Comparison of ENCODE assay signal across 11 cellular contexts in the genomic region with DNA sequence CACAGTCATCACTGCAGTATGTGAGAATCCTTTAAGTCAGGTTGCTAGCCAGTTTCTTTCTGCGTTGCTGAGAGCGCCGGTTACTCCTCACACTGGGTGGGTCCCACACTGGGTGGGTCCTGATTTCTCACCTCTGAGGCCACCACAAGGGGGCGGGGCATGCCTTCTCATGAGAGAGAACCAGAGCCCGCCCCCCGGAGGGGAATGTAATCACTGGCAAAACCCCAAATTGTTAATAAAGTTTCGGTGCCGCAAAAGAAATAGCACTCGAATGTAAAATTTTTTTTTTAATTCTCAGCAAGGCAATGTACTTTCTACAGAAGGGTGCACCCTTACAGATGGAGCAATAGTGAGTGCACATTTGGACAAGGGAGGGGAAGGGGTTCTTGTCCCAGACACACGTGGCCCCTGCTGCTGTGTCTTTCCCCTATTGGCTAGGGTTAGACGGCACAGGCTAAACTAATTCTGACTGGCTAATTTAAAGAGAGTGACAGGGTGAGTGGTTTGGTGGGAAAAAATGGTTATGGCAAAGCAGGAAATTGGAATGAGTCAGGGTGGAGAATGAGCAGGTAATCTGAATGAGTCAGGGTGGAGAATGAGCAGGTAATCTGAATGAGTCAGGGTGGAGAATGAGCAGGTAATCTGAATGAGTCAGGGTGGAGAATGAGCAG. TPM values are rescaled to one million over a fixed set of nuclear protein-coding genes. Genes with fewer than 3 reads are reported as not detected.
A peak's percentile ranks its signal among the peaks of the same experiment; 100 is the strongest.
DNase-seq lines count a peak whose midpoint lies in the region; ATAC-seq, FAIRE-seq and TF ChIP-seq lines count a peak whose summit lies in the region.
"Not testable (repeated sequence)": the region's sequence is repeated elsewhere in the genome, so short reads cannot be mapped to it uniquely, and the experiment has no call there.
"Had no signal": no experiment of that assay in that cellular context is flagged by ENCODE, and none has a peak within 500 bp of the region (broad histone marks: within the 10 kb centered on the region; RNA-seq: fewer than 3 reads in every experiment).

No MANE protein-coding gene starts in this region.

- TF ChIP-seq POLR2A in H1 (IDR thresholded peaks at IDR 0.05; ENCODE audit: control extremely low read depth in 1 of 2, low read depth in 2 of 2, low read length in 2 of 2) = peak in 1 of 2 experiments; percentile 36; a peak in 1 of 3 replicates

- H4K5ac ChIP-seq in H1 (ENCODE audit: insufficient read length, low read depth, low read length) = peak overlapping the region; percentile 5

- not testable (repeated sequence) for H3K9me3 ChIP-seq in OCI-LY1 (ENCODE audit: low read length); H1 (ENCODE audit: insufficient read depth in 2 of 2, low read depth in 1 of 2, low read length in 1 of 2)

- not testable (repeated sequence) for H4K8ac ChIP-seq in H1 (ENCODE audit: extremely low read depth, insufficient read depth, low read length)

- H3K36me3 Mint-ChIP-seq in GM23338 (ENCODE audit: low read depth) = peaks cover 29% of the 10 kb centered on the region; the same call in 2 of the 3 replicates
- not testable (repeated sequence) for H3K36me3 Mint-ChIP-seq in activated CD8-positive, alpha-beta T cell treated with anti-CD3 and anti-CD28 coated beads for 36 hours (ENCODE audit: low read depth)

- peak overlapping the region; percentile 87; the same call in 1 of the 2 replicates for H2BK5ac ChIP-seq in H1 (ENCODE audit: low read depth, low read length)

- peak overlapping the region; percentile 82; the same call in 1 of the 2 replicates for H2AK5ac ChIP-seq in H1 (ENCODE audit: low read depth, low read length)

- H3K9me3 Mint-ChIP-seq in GM23338 = peaks cover 27% of the 10 kb centered on the region
- H3K9me3 Mint-ChIP-seq in activated CD8-positive, alpha-beta T cell treated with anti-CD3 and anti-CD28 coated beads for 36 hours = not testable (repeated sequence)

- 0 out of 2 replicates have a peak overlapping the region, but pooled peaks have one; percentile 20 for H3K4me3 ChIP-seq in GM23338
- not testable (repeated sequence) for H3K4me3 ChIP-seq in Jurkat, Clone E6-1 (ENCODE audit: low read length); OCI-LY1 (ENCODE audit: low read depth, low read length, poor library complexity, severe bottlenecking)
- H3K4me3 ChIP-seq in H1 (ENCODE audit: extremely low read depth in 1 of 4, insufficient read depth in 2 of 4, low read depth in 3 of 4, low read length in 4 of 4) = peak overlapping the region; percentile 76 to 89 (median 85); a peak in 7 of 8 replicates

- H2BK20ac ChIP-seq in H1 (ENCODE audit: low read length) = not testable (repeated sequence)

- TF ChIP-seq CTCF in GM23338 (conservative IDR thresholded peaks at IDR 0.05; ENCODE audit: low read depth in 2 of 2) (peak; percentile 51 to 57), OCI-LY1 (IDR thresholded peaks at IDR 0.05; ENCODE audit: low read length) (peak; percentile 21), H1 (IDR thresholded peaks at IDR 0.05; ENCODE audit: control extremely low read depth in 1 of 3, insufficient read depth in 1 of 3, low read depth in 1 of 3, low read length in 3 of 3) (peak; percentile 48 to 68 (median 51))
- TF ChIP-seq CTCF in activated CD8-positive, alpha-beta T cell treated with anti-CD3 and anti-CD28 coated beads for 36 hours (IDR thresholded peaks at IDR 0.05) = not testable (repeated sequence)

- not testable (repeated sequence) for H3K23ac ChIP-seq in H1 (ENCODE audit: insufficient read length)

- not testable (repeated sequence) for H3K36me3 ChIP-seq in GM23338 (ENCODE audit: insufficient read depth); OCI-LY1 (ENCODE audit: insufficient read depth, low read length)
- H3K36me3 ChIP-seq in H1 (ENCODE audit: control insufficient read depth in 2 of 4, insufficient read depth in 4 of 4, low read length in 3 of 4) = peaks cover 0 to 15% (median 3%) of the 10 kb centered on the region in 4 experiments; a peak in 3 of 8 replicates

- H3K18ac ChIP-seq in H1 (ENCODE audit: extremely low read depth, low read length) = peak overlapping the region; percentile 48; the same call in 1 of the 2 replicates

- peak overlapping the region; percentile 62 for H3K4me3 Mint-ChIP-seq in GM23338
- H3K4me3 Mint-ChIP-seq in activated CD8-positive, alpha-beta T cell treated with anti-CD3 and anti-CD28 coated beads for 36 hours = not testable (repeated sequence)

- H2AFZ ChIP-seq in GM23338 (peak overlapping the region; percentile 18; the same call in 1 of the 2 replicates), H1 (ENCODE audit: low read length) (0 out of 2 replicates have a peak overlapping the region, but pooled peaks have one; percentile 57)
- not testable (repeated sequence) for H2AFZ ChIP-seq in OCI-LY1 (ENCODE audit: low read length)

- TF ChIP-seq EP300 in H1 (IDR thresholded peaks at IDR 0.05; ENCODE audit: borderline replicate concordance in 1 of 2, low read depth in 2 of 2, low read length in 2 of 2) = not testable (repeated sequence)

- H3K9me2 ChIP-seq in GM23338 (ENCODE audit: insufficient read depth); OCI-LY1 (ENCODE audit: low read depth, low read length): not testable (repeated sequence)

- H2BK12ac ChIP-seq in H1 (ENCODE audit: low read depth, low read length) = peak overlapping the region; percentile 95; the same call in 1 of the 2 replicates

- H3K4me1 ChIP-seq in GM23338 (ENCODE audit: insufficient read depth) = peaks cover 11% of the 10 kb centered on the region
- not testable (repeated sequence) for H3K4me1 ChIP-seq in OCI-LY1 (ENCODE audit: insufficient read depth, low read length, severe bottlenecking); H1 (replicated peaks in 1 of 4; ENCODE audit: control insufficient read depth in 3 of 4, insufficient read depth in 4 of 4, low read length in 3 of 4)

- DNase-seq in ACHN = peak; percentile 4
- DNase-seq in GM23338 (ENCODE audit: low spot score) = peak; percentile 81
- DNase-seq in Jurkat, Clone E6-1 (ENCODE audit: low read depth, low spot score) = peak; percentile 8
- peak; percentile 4 for DNase-seq in activated CD8-positive, alpha-beta T cell treated with anti-CD3 and anti-CD28 coated beads for 36 hours
- DNase-seq in H1 (ENCODE audit: low read depth in 1 of 2, low spot score in 2 of 2) = peak in 1 of 2 experiments; percentile 92
- DNase-seq in iPS-NIHi7 (ENCODE audit: extremely low spot score) = peak; percentile 30
- DNase-seq in stimulated activated CD4-positive, alpha-beta T cell treated with anti-CD3 and anti-CD28 coated beads, Interleukin-15, amount 100 ng/mL, for 24 hours = peak; percentile 4

- H3K4me1 Mint-ChIP-seq in GM23338 = peaks cover 23% of the 10 kb centered on the region
- H3K4me1 Mint-ChIP-seq in activated CD8-positive, alpha-beta T cell treated with anti-CD3 and anti-CD28 coated beads for 36 hours (ENCODE audit: low read depth) = not testable (repeated sequence)

- not testable (repeated sequence) for H3K23me2 ChIP-seq in H1 (ENCODE audit: low read depth, low read length)

- H3K27ac Mint-ChIP-seq in GM23338; activated CD8-positive, alpha-beta T cell treated with anti-CD3 and anti-CD28 coated beads for 36 hours: not testable (repeated sequence)

- H3K4ac ChIP-seq in H1 (replicated peaks; ENCODE audit: insufficient read length, low read depth, low read length) = peak overlapping the region; percentile 21

- intact Hi-C loops in activated CD8-positive, alpha-beta T cell treated with anti-CD3 and anti-CD28 coated beads for 36 hours (cut with micrococcal nuclease) = not testable (repeated sequence)

- not testable (repeated sequence) for H3K27ac ChIP-seq in GM23338 (ENCODE audit: low read depth); OCI-LY1 (ENCODE audit: low read depth, low read length, poor library complexity, severe bottlenecking)
- peak overlapping the region; percentile 49; the same call in 1 of the 2 replicates for H3K27ac ChIP-seq in H1 (ENCODE audit: low read depth, low read length)

- H3K14ac ChIP-seq in H1 (ENCODE audit: insufficient read length) = not testable (repeated sequence)

- not testable (repeated sequence) for H3F3A ChIP-seq in GM23338 (replicated peaks; ENCODE audit: low read depth); OCI-LY1 (ENCODE audit: insufficient read depth, low read length)

- CTCF ChIA-PET in activated CD8-positive, alpha-beta T cell treated with anti-CD3 and anti-CD28 coated beads for 36 hours (lab: Charles Lee); H1 (lab: Charles Lee; ENCODE audit: partially characterized antibody): not testable (repeated sequence)

- in situ Hi-C loops in ACHN (cut with HindIII; ENCODE audit: low pct_ligation_motif_present, low pct_unique_long_range_greater_than_20kb, low sequenced_read_pairs) = not testable (repeated sequence)

- H3K56ac ChIP-seq in H1 (replicated peaks; ENCODE audit: insufficient read length, low read depth, low read length) = not testable (repeated sequence)

- H3K9ac ChIP-seq in OCI-LY1 (ENCODE audit: low read length) = not testable (repeated sequence)
- peak overlapping the region; percentile 58 to 88 (median 68) for H3K9ac ChIP-seq in H1 (replicated peaks in 1 of 4; ENCODE audit: extremely low read depth in 1 of 4, low read depth in 3 of 4, low read length in 3 of 4)

- H3K79me1 ChIP-seq in H1 (ENCODE audit: low read depth, low read length) = not testable (repeated sequence)

- H3K79me2 ChIP-seq in GM23338 (replicated peaks; ENCODE audit: insufficient read depth); OCI-LY1 (ENCODE audit: insufficient read depth, low read length): not testable (repeated sequence)
- peaks cover 0 to 27% of the 10 kb centered on the region in 2 experiments; a peak in 2 of 4 replicates for H3K79me2 ChIP-seq in H1 (ENCODE audit: control insufficient read depth in 1 of 2, insufficient read depth in 2 of 2, low read length in 2 of 2)

- H4K20me1 ChIP-seq in GM23338 (replicated peaks; ENCODE audit: insufficient read depth); OCI-LY1 (ENCODE audit: insufficient read depth, low read length); H1 (replicated peaks in 1 of 2; ENCODE audit: control insufficient read depth in 1 of 2, insufficient read depth in 2 of 2, low read length in 2 of 2): not testable (repeated sequence)

- H3K27me3 ChIP-seq in GM23338 (ENCODE audit: insufficient read depth); OCI-LY1 (ENCODE audit: insufficient read depth, low read length); H1 (replicated peaks in 1 of 4; ENCODE audit: control insufficient read depth in 3 of 4, extremely low read depth in 1 of 4, insufficient read depth in 3 of 4, low read length in 3 of 4): not testable (repeated sequence)

- POLR2A ChIA-PET in activated CD8-positive, alpha-beta T cell treated with anti-CD3 and anti-CD28 coated beads for 36 hours (lab: Charles Lee); H1 (lab: Charles Lee; ENCODE audit: partially characterized antibody): not testable (repeated sequence)

- FAIRE-seq in H1 (lab: Jason Lieb, UNC) = not testable (repeated sequence)

- not testable (repeated sequence) for H3K27me3 Mint-ChIP-seq in GM23338 (ENCODE audit: insufficient read depth, low read depth, poor library complexity); activated CD8-positive, alpha-beta T cell treated with anti-CD3 and anti-CD28 coated beads for 36 hours

- not testable (repeated sequence) for H3K4me2 ChIP-seq in GM23338; OCI-LY1 (ENCODE audit: low read length)
- H3K4me2 ChIP-seq in H1 (ENCODE audit: insufficient read depth in 1 of 2, low read depth in 2 of 2, low read length in 2 of 2) = peak overlapping the region; percentile 67 to 84

- WGBS in H1 (ENCODE audit: extremely low coverage in 1 of 2, insufficient coverage in 1 of 2, insufficient read length in 1 of 2, insufficient replicate concordance in 2 of 2, low coverage in 1 of 2, low lambda C conversion rate in 2 of 2, missing lambda C conversion rate in 1 of 2), 2 experiments = 10% methylated on average over 11 of the region's 11 CpGs; no CpG with 5 or more reads in 1 of the 2 experiments

- ATAC-seq in GM23338 = peak; percentile 87
- ATAC-seq in activated CD8-positive, alpha-beta T cell treated with anti-CD3 and anti-CD28 coated beads for 36 hours = not testable (repeated sequence)

- not testable (repeated sequence) for H4K91ac ChIP-seq in H1 (replicated peaks; ENCODE audit: insufficient read length, low read length)

- peak; percentile 54 to 74 for TF ChIP-seq RAD21 in H1 (IDR thresholded peaks at IDR 0.05 in 1 of 2, conservative IDR thresholded peaks at IDR 0.05 in 1 of 2; ENCODE audit: low read depth in 2 of 2, low read length in 2 of 2)

- not testable (repeated sequence) for H2BK120ac ChIP-seq in H1 (replicated peaks; ENCODE audit: low read depth, low read length)

- H2BK15ac ChIP-seq in H1 (ENCODE audit: low read length) = not testable (repeated sequence)

RNA-seq across cellular contexts. Expression of gene RNASE1, which starts 25.5 kb away (rescaled TPM):
- 0.56 TPM in 1 of 2 replicates, not detected in the other for total RNA-seq in GM23338 (2014; rRNA removed; shearing (Covaris generic))
- polyA plus RNA-seq in GM23338 (2016; fragmentation: Nextera tagmentation; extraction: Ambion mirVana) = 1.7 and 2.0 TPM in 2 replicates
- not detected for polyA plus RNA-seq in Jurkat, Clone E6-1 (2012; ENCODE audit: insufficient read depth, insufficient read length)
- not detected for total RNA-seq in activated CD8-positive, alpha-beta T cell treated with anti-CD3 and anti-CD28 coated beads for 36 hours
- total RNA-seq in H1 (2021; fragmentation: NEBNext Ultra II Directional; extraction: Animal tissue kit (Norgen Biotek cat#: 25700)) = 2.2 and 3.0 TPM in 2 replicates
- polyA plus RNA-seq in H1 (2011; rRNA removed) = 10.2 and 13.4 TPM in 2 replicates
- polyA plus RNA-seq in H1 (2011; cell fraction: cytosol; rRNA removed) = 9.9 TPM
- 44.7 TPM for polyA plus RNA-seq in H1 (2011; cell fraction: nucleus; rRNA removed)
- 5.2 to 10.2 TPM (median 9.3 TPM) in 4 replicates for polyA plus RNA-seq in H1 (2012, experiment 1 of 2)
- 3.0 TPM for polyA plus RNA-seq in H1 (2012, experiment 2 of 2)
- polyA plus RNA-seq in H1 (2013, experiment 1 of 2) = 0.87 TPM
- polyA plus RNA-seq in H1 (2013, experiment 2 of 2) = 0.85 TPM
- polyA minus RNA-seq in H1 (2011; rRNA and poly(A)+ RNA removed) = 6.5 and 7.7 TPM in 2 replicates
- not detected for polyA minus RNA-seq in H1 (2011; cell fraction: cytosol; rRNA and poly(A)+ RNA removed)
- polyA minus RNA-seq in H1 (2011; cell fraction: nucleus; rRNA and poly(A)+ RNA removed) = 3.8 TPM
- total RNA-seq: LHCN-M2 had no signal
- polyA plus RNA-seq: SK-N-SH had no signal

RNA-seq across cellular contexts. Expression of gene RNASE6, which starts 47.1 kb away (rescaled TPM):
- 0.45 TPM in 1 of 2 replicates, not detected in the other for total RNA-seq in GM23338 (2014; rRNA removed; shearing (Covaris generic))
- polyA plus RNA-seq in GM23338 (2016; fragmentation: Nextera tagmentation; extraction: Ambion mirVana) (not detected in 2 replicates), H1 (2011; rRNA removed) (0.12 TPM in 1 of 2 replicates, not detected in the other)
- 3.9 TPM for polyA plus RNA-seq in Jurkat, Clone E6-1 (2012; ENCODE audit: insufficient read depth, insufficient read length)
- total RNA-seq in activated CD8-positive, alpha-beta T cell treated with anti-CD3 and anti-CD28 coated beads for 36 hours = under 1 TPM in 1 of 2 experiments, not detected in 1; 0.25 TPM
- not detected in 2 replicates for total RNA-seq in H1 (2021; fragmentation: NEBNext Ultra II Directional; extraction: Animal tissue kit (Norgen Biotek cat#: 25700))
- polyA plus RNA-seq in H1 (2011; cell fraction: cytosol; rRNA removed) = not detected
- not detected for polyA plus RNA-seq in H1 (2011; cell fraction: nucleus; rRNA removed)
- not detected in 4 replicates for polyA plus RNA-seq in H1 (2012, experiment 1 of 2)
- 0.25 TPM for polyA plus RNA-seq in H1 (2012, experiment 2 of 2)
- polyA plus RNA-seq in H1 (2013, experiment 1 of 2) = 0.22 TPM
- 0.42 TPM for polyA plus RNA-seq in H1 (2013, experiment 2 of 2)
- polyA minus RNA-seq in H1 (2011; rRNA and poly(A)+ RNA removed) = not detected in 2 replicates
- polyA minus RNA-seq in H1 (2011; cell fraction: cytosol; rRNA and poly(A)+ RNA removed) = not detected
- polyA minus RNA-seq in H1 (2011; cell fraction: nucleus; rRNA and poly(A)+ RNA removed) = not detected
- total RNA-seq: Caco-2, LHCN-M2 had no signal
- polyA plus RNA-seq: SK-N-SH had no signal

RNA-seq across cellular contexts. Expression of gene EDDM3B, which starts 60.0 kb away (rescaled TPM):
- not detected in 2 replicates for total RNA-seq in GM23338 (2014; rRNA removed; shearing (Covaris generic))
- polyA plus RNA-seq in GM23338 (2016; fragmentation: Nextera tagmentation; extraction: Ambion mirVana) (not detected in 2 replicates), H1 (2011; rRNA removed) (not detected in 2 replicates)
- not detected for polyA plus RNA-seq in Jurkat, Clone E6-1 (2012; ENCODE audit: insufficient read depth, insufficient read length)
- not detected for total RNA-seq in activated CD8-positive, alpha-beta T cell treated with anti-CD3 and anti-CD28 coated beads for 36 hours
- total RNA-seq in H1 (2021; fragmentation: NEBNext Ultra II Directional; extraction: Animal tissue kit (Norgen Biotek cat#: 25700)) = not detected in 2 replicates
- polyA plus RNA-seq in H1 (2011; cell fraction: cytosol; rRNA removed) = not detected
- not detected for polyA plus RNA-seq in H1 (2011; cell fraction: nucleus; rRNA removed)
- not detected in 4 replicates for polyA plus RNA-seq in H1 (2012, experiment 1 of 2)
- not detected for polyA plus RNA-seq in H1 (2012, experiment 2 of 2)
- polyA plus RNA-seq in H1 (2013, experiment 1 of 2) = not detected
- not detected for polyA plus RNA-seq in H1 (2013, experiment 2 of 2)
- not detected in 2 replicates for polyA minus RNA-seq in H1 (2011; rRNA and poly(A)+ RNA removed)
- not detected for polyA minus RNA-seq in H1 (2011; cell fraction: cytosol; rRNA and poly(A)+ RNA removed)
- not detected for polyA minus RNA-seq in H1 (2011; cell fraction: nucleus; rRNA and poly(A)+ RNA removed)
- total RNA-seq: Caco-2, LHCN-M2 had no signal
- polyA plus RNA-seq: SK-N-SH had no signal
